Comparison of ENCODE assay signal across 9 cellular contexts in the genomic region with DNA sequence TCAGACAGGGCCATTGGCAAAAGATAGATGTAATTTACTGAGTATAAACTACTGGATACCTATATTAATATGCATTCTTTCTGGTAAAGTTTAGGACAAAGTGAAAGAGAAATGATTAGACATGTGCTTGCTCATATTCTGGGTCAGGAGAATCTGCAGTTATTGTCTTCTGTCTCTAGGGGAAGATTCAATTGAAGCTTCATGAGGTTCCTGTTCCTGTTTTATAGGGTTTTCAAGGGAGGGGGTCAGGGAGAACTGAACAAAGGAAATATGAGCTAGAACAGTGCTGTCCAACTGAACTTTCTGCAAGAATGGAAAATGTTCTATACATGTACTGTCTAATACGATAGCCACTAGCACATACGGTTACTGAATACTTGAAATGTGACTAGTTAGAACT. TPM values are rescaled to one million over a fixed set of nuclear protein-coding genes. Genes with fewer than 3 reads are reported as not detected.
DNase-seq lines count a peak whose midpoint lies in the region; ATAC-seq and TF ChIP-seq lines count a peak whose summit lies in the region.
"Had no signal": no experiment of that assay in that cellular context is flagged by ENCODE, and none has a peak within 500 bp of the region (broad histone marks: within the 10 kb centered on the region; RNA-seq: fewer than 3 reads in every experiment).

No MANE protein-coding gene starts in this region.

- no peaks in the 10 kb centered on the region for H3K9me3 Mint-ChIP-seq in CD8-positive, alpha-beta memory T cell
- no peaks in the 10 kb centered on the region for H3K9me3 Mint-ChIP-seq in activated naive CD8-positive, alpha-beta T cell treated with anti-CD3 and anti-CD28 coated beads for 36 hours
- no peaks in the 10 kb centered on the region for H3K9me3 Mint-ChIP-seq in naive B cell

- H3K27ac ChIP-seq in CD8-positive, alpha-beta memory T cell (ENCODE audit: low read depth, low read length) = peak overlapping the region; percentile 21
- H3K27ac ChIP-seq in esophagus squamous epithelium = peak overlapping the region in 2 of 4 donors; percentile 33 to 64

- intact Hi-C loops in lower leg skin (cut with DNase I; ENCODE audit: low total_unique reads) = no loop called here
- intact Hi-C loops in esophagus squamous epithelium (cut with DNase I) = no loop called here

- no peaks in the 10 kb centered on the region for H3K27me3 ChIP-seq in CD8-positive, alpha-beta memory T cell (ENCODE audit: insufficient read depth, low read length, poor library complexity, severe bottlenecking)
- H3K27me3 ChIP-seq in esophagus squamous epithelium = no peaks in the 10 kb centered on the region

- peaks cover 17 to 32% (median 27%) of the 10 kb centered on the region in 3 donors for H3K4me1 Mint-ChIP-seq in CD8-positive, alpha-beta memory T cell
- H3K4me1 Mint-ChIP-seq in activated naive CD8-positive, alpha-beta T cell treated with anti-CD3 and anti-CD28 coated beads for 36 hours = peaks cover 19% of the 10 kb centered on the region
- peaks cover 17 to 28% (median 22%) of the 10 kb centered on the region in 3 donors for H3K4me1 Mint-ChIP-seq in naive B cell

- 71 to 80% methylated on average over 2 of the region's 2 CpGs for WGBS in lower leg skin, 2 donors
- 50 to 88% methylated on average over 2 of the region's 2 CpGs for WGBS in esophagus squamous epithelium, 2 donors

- peaks cover 17% of the 10 kb centered on the region for H3K4me1 ChIP-seq in CD8-positive, alpha-beta memory T cell (ENCODE audit: insufficient read depth, low read length)
- H3K4me1 ChIP-seq in esophagus squamous epithelium = peaks cover 0 to 36% (median 15%) of the 10 kb centered on the region in 3 donors

- no peaks in the 10 kb centered on the region for H3K27me3 Mint-ChIP-seq in CD8-positive, alpha-beta memory T cell
- no peaks in the 10 kb centered on the region for H3K27me3 Mint-ChIP-seq in activated naive CD8-positive, alpha-beta T cell treated with anti-CD3 and anti-CD28 coated beads for 36 hours
- no peaks in the 10 kb centered on the region for H3K27me3 Mint-ChIP-seq in naive B cell

- H3K4me3 Mint-ChIP-seq in CD8-positive, alpha-beta memory T cell = no peak overlapping the region
- no peak overlapping the region for H3K4me3 Mint-ChIP-seq in activated naive CD8-positive, alpha-beta T cell treated with anti-CD3 and anti-CD28 coated beads for 36 hours
- peak overlapping the region in 5 of 8 donors; percentile 1 to 65 (median 29) for H3K4me3 Mint-ChIP-seq in naive B cell

- ATAC-seq in naive B cell (ENCODE audit: low read depth in 2 of 2) = peak; percentile 98 to 99

- CTCF ChIA-PET in CD8-positive, alpha-beta memory T cell (lab: Charles Lee) = interaction anchor here (1.5 to 3.0 kb wide), 2 partner anchors 65 to 97 kb away, joined by 5 to 18 read pairs; no protein-coding TSS in a partner anchor

- H3K4me3 ChIP-seq in CD8-positive, alpha-beta memory T cell (ENCODE audit: low read length) = no peak overlapping the region
- H3K4me3 ChIP-seq in lower leg skin (ENCODE audit: low read depth, poor library complexity, severe bottlenecking) (no peak overlapping the region), esophagus squamous epithelium (no peak overlapping the region)

- peaks cover 14% of the 10 kb centered on the region for H3K36me3 ChIP-seq in CD8-positive, alpha-beta memory T cell (ENCODE audit: insufficient read depth, low read length)
- peaks cover 0 to 16% (median 0%) of the 10 kb centered on the region in 3 donors for H3K36me3 ChIP-seq in esophagus squamous epithelium

- H3K36me3 Mint-ChIP-seq in CD8-positive, alpha-beta memory T cell = peaks cover 2 to 58% (median 10%) of the 10 kb centered on the region in 3 donors
- H3K36me3 Mint-ChIP-seq in activated naive CD8-positive, alpha-beta T cell treated with anti-CD3 and anti-CD28 coated beads for 36 hours = peaks cover 18% of the 10 kb centered on the region
- H3K36me3 Mint-ChIP-seq in naive B cell = peaks cover 0 to 5% of the 10 kb centered on the region in 2 donors

- POLR2A ChIA-PET in CD8-positive, alpha-beta memory T cell (lab: Charles Lee) = interaction anchor here (0.6 to 1.2 kb wide), 2 partner anchors 25 to 41 kb away, joined by 3 read pairs; no protein-coding TSS in a partner anchor

- TF ChIP-seq POLR2A in lower leg skin (IDR thresholded peaks at IDR 0.05) (no peak), esophagus squamous epithelium (IDR thresholded peaks at IDR 0.05) (no peak)

- TF ChIP-seq CTCF in lower leg skin (IDR thresholded peaks at IDR 0.05) (no peak), esophagus squamous epithelium (IDR thresholded peaks at IDR 0.05) (no peak)

- no peak for DNase-seq in CD8-positive, alpha-beta memory T cell
- peak; percentile 96 to 97 for DNase-seq in Kasumi-1 (lab: John Stamatoyannopoulos, UW)
- DNase-seq in activated naive CD8-positive, alpha-beta T cell treated with anti-CD3 and anti-CD28 coated beads for 36 hours = no peak
- DNase-seq in naive B cell = peak; percentile 60
- no peak for DNase-seq in lower leg skin (ENCODE audit: low spot score in 2 of 2)
- no peak for DNase-seq in HuH-7 (ENCODE audit: low spot score)
- DNase-seq in NCI-H446 (lab: John Stamatoyannopoulos, UW) = no peak
- no peak for DNase-seq in esophagus squamous epithelium (lab: John Stamatoyannopoulos, UW)
- DNase-seq: NCI-H524 treated with DMSO at 0.1 percent for 48 hours had no signal

- H3K27ac Mint-ChIP-seq in CD8-positive, alpha-beta memory T cell = peak overlapping the region; percentile 2 to 69 (median 49)
- H3K27ac Mint-ChIP-seq in activated naive CD8-positive, alpha-beta T cell treated with anti-CD3 and anti-CD28 coated beads for 36 hours = peak overlapping the region; percentile 60
- peak overlapping the region; percentile 43 to 89 (median 70) for H3K27ac Mint-ChIP-seq in naive B cell

- no peaks in the 10 kb centered on the region for H3K9me3 ChIP-seq in CD8-positive, alpha-beta memory T cell (ENCODE audit: low read length)
- no peaks in the 10 kb centered on the region for H3K9me3 ChIP-seq in esophagus squamous epithelium

RNA-seq across cellular contexts. Expression of a gene that starts 59.3 kb away (rescaled TPM):
- 1 to 10 TPM; 2.5 to 2.9 TPM for total RNA-seq in CD8-positive, alpha-beta memory T cell
- polyA plus RNA-seq in CD8-positive, alpha-beta memory T cell = 0.17 TPM
- total RNA-seq in activated naive CD8-positive, alpha-beta T cell treated with anti-CD3 and anti-CD28 coated beads for 36 hours = 1 to 10 TPM; 8.9 to 9.4 TPM
- under 1 TPM in 2 of 6 donors, not detected in 4; 0.12 to 0.13 TPM for polyA plus RNA-seq in naive B cell (ENCODE audit: low read depth in 6 of 6)
- total RNA-seq in lower leg skin (10 to 100 TPM in 2 of 4 donors, 1 to 10 TPM in 2; 5.7 to 19.0 (median 8.7) TPM), esophagus squamous epithelium (10 to 100 TPM in 1 of 4 donors, 1 to 10 TPM in 3; 2.0 to 39.9 (median 6.5) TPM)

Comparison
In these comparisons a context has a peak if more than half of its experiments do, and no peak if none do; other contexts are left out.
1. DNase-seq: peak in Kasumi-1 (2 of 2) and naive B cell (single experiment); none in CD8-positive, alpha-beta memory T cell (0 of 5), activated naive CD8-positive, alpha-beta T cell treated with anti-CD3 and anti-CD28 coated beads for 36 hours (single experiment), lower leg skin (0 of 2), HuH-7 (single experiment), NCI-H446 (0 of 2) and esophagus squamous epithelium (single experiment).
2. H3K4me3 Mint-ChIP-seq: peak in naive B cell (5 of 8); none in CD8-positive, alpha-beta memory T cell (0 of 7) and activated naive CD8-positive, alpha-beta T cell treated with anti-CD3 and anti-CD28 coated beads for 36 hours (single experiment).
3. Peak in every context shown above with its lines, with median percentiles within 50 percentile points of each other: H3K27ac Mint-ChIP-seq.